In genomic region chr10:88110822-88111221, GRCh38 we compare ENCODE assay signal across 17 cellular contexts.
DNase-seq lines count a peak whose midpoint lies in the region; ATAC-seq and TF ChIP-seq lines count a peak whose summit lies in the region.
"Had no signal": no experiment of that assay in that cellular context is flagged by ENCODE, and none has a peak within 500 bp of the region (broad histone marks: within the 10 kb centered on the region; RNA-seq: fewer than 3 reads in every experiment).

No MANE protein-coding gene starts in this region.

- CTCF ChIA-PET in SK-N-SH (lab: Yijun Ruan, JAX), result no interaction called here

- H3K4me1 Mint-ChIP-seq in chondrocyte (ENCODE audit: low read depth), result peaks cover 8% of the 10 kb centered on the region
- H3K4me1 Mint-ChIP-seq in stimulated activated naive CD8-positive, alpha-beta T cell treated with anti-CD3 and anti-CD28 coated beads, Interleukin-15, Interleukin-2, amounts not matched to agents 100 ng/mL and 50 ng/mL, for 24 hours (ENCODE audit: low read depth), result peaks cover 67% of the 10 kb centered on the region
- H3K4me1 Mint-ChIP-seq: nephron had no signal

- no peak overlapping the region for H3K4me3 Mint-ChIP-seq in chondrocyte (ENCODE audit: unreplicated experiment)
- H3K4me3 Mint-ChIP-seq in stimulated activated naive CD8-positive, alpha-beta T cell treated with anti-CD3 and anti-CD28 coated beads, Interleukin-15, Interleukin-2, amounts not matched to agents 100 ng/mL and 50 ng/mL, for 24 hours, result no peak overlapping the region
- H3K4me3 Mint-ChIP-seq: activated T-helper 1 cell treated with anti-CD3 and anti-CD28 coated beads, Interleukin-12 subunit alpha, Interleukin-12 subunit beta, Interleukin-2, Interleukin-4 antibody, amounts not matched to agents 30 ng/mL and 10 ng/mL and 1 ng/mL, durations not matched to agents 14 hours and 24 hours and 36 hours; CD8-positive, alpha-beta memory T cell; nephron had no signal

- H3K27ac ChIP-seq in SK-N-SH (ENCODE audit: low read depth in 2 of 2, low read length in 1 of 2), result no peak overlapping the region; a peak in 1 of 4 replicates
- H3K27ac ChIP-seq: VCaP had no signal

- H3K36me3 Mint-ChIP-seq in chondrocyte (ENCODE audit: low read depth), result no peaks in the 10 kb centered on the region
- H3K36me3 Mint-ChIP-seq in stimulated activated naive CD8-positive, alpha-beta T cell treated with anti-CD3 and anti-CD28 coated beads, Interleukin-15, Interleukin-2, amounts not matched to agents 100 ng/mL and 50 ng/mL, for 24 hours (ENCODE audit: low read depth), result no peaks in the 10 kb centered on the region
- H3K36me3 Mint-ChIP-seq: CD8-positive, alpha-beta memory T cell had no signal

- H2AFZ ChIP-seq in SK-N-SH (ENCODE audit: low read depth), result peak overlapping the region; percentile 52

- ATAC-seq in SK-N-SH treated with all-trans-retinoic acid at 6 μM for 48 hours (no peak), HG03196 (IDR thresholded peaks at IDR 0.05; ENCODE audit: unreplicated experiment) (peak; percentile 29), Right ventricle myocardium inferior (no peak)
- ATAC-seq: left ventricle myocardium superior had no signal

- no peak overlapping the region for H3K4me3 ChIP-seq in SK-N-SH (ENCODE audit: low read depth in 2 of 2, low read length in 1 of 2)

- H4K20me1 ChIP-seq in SK-N-SH (ENCODE audit: insufficient read depth), result no peaks in the 10 kb centered on the region

- H3K9me3 Mint-ChIP-seq in chondrocyte (ENCODE audit: low read depth), result peaks cover 6% of the 10 kb centered on the region
- H3K9me3 Mint-ChIP-seq in stimulated activated naive CD8-positive, alpha-beta T cell treated with anti-CD3 and anti-CD28 coated beads, Interleukin-15, Interleukin-2, amounts not matched to agents 100 ng/mL and 50 ng/mL, for 24 hours, result peaks cover 4% of the 10 kb centered on the region
- H3K9me3 Mint-ChIP-seq: activated T-helper 1 cell treated with anti-CD3 and anti-CD28 coated beads, Interleukin-12 subunit alpha, Interleukin-12 subunit beta, Interleukin-2, Interleukin-4 antibody, amounts not matched to agents 30 ng/mL and 10 ng/mL and 1 ng/mL, durations not matched to agents 14 hours and 24 hours and 36 hours; CD8-positive, alpha-beta memory T cell; nephron had no signal

- no peak overlapping the region for H3K9ac ChIP-seq in SK-N-SH

- H3K9me3 ChIP-seq in SK-N-SH, result no peaks in the 10 kb centered on the region

- POLR2A ChIA-PET in SK-N-SH (lab: Yijun Ruan, JAX), result no interaction called here

- no peaks in the 10 kb centered on the region for H3K27me3 ChIP-seq in SK-N-SH (ENCODE audit: insufficient read depth)

- H3K9me2 ChIP-seq in SK-N-SH, result no peaks in the 10 kb centered on the region

- TF ChIP-seq CTCF in SK-N-SH (IDR thresholded peaks at IDR 0.05) (no peak), chondrocyte (IDR thresholded peaks at IDR 0.05) (no peak)

- intact Hi-C loops in Right ventricle myocardium inferior (cut with DNase I), result loop anchor here (5.0 to 10.0 kb wide), 2 partner anchors 249 to 274 kb away; partner anchors contain the start of genes KLLN and PTEN

- peak overlapping the region; percentile 8; the same call in 1 of the 2 replicates for H3K4me2 ChIP-seq in SK-N-SH

- 74% methylated on average over 3 of the region's 3 CpGs for WGBS in SK-N-SH (ENCODE audit: low lambda C conversion rate)

- no peaks in the 10 kb centered on the region for H3K27me3 Mint-ChIP-seq in chondrocyte (ENCODE audit: low read depth)
- peaks cover 7% of the 10 kb centered on the region for H3K27me3 Mint-ChIP-seq in stimulated activated naive CD8-positive, alpha-beta T cell treated with anti-CD3 and anti-CD28 coated beads, Interleukin-15, Interleukin-2, amounts not matched to agents 100 ng/mL and 50 ng/mL, for 24 hours

- TF ChIP-seq EP300 in SK-N-SH (IDR thresholded peaks at IDR 0.05; ENCODE audit: borderline replicate concordance in 1 of 2, low read depth in 1 of 2, low read length in 1 of 2), result no peak

- H3K36me3 ChIP-seq in SK-N-SH (replicated peaks in 1 of 2; ENCODE audit: control insufficient read depth in 1 of 2, insufficient read depth in 2 of 2, low read length in 1 of 2), result no peaks in the 10 kb centered on the region

- no peak for TF ChIP-seq RAD21 in SK-N-SH (IDR thresholded peaks at IDR 0.05; ENCODE audit: low read length)

- H3K27ac Mint-ChIP-seq in chondrocyte (ENCODE audit: unreplicated experiment), result peak overlapping the region; percentile 46
- peak overlapping the region; percentile 43 for H3K27ac Mint-ChIP-seq in stimulated activated naive CD8-positive, alpha-beta T cell treated with anti-CD3 and anti-CD28 coated beads, Interleukin-15, Interleukin-2, amounts not matched to agents 100 ng/mL and 50 ng/mL, for 24 hours
- H3K27ac Mint-ChIP-seq: activated T-helper 1 cell treated with anti-CD3 and anti-CD28 coated beads, Interleukin-12 subunit alpha, Interleukin-12 subunit beta, Interleukin-2, Interleukin-4 antibody, amounts not matched to agents 30 ng/mL and 10 ng/mL and 1 ng/mL, durations not matched to agents 14 hours and 24 hours and 36 hours; CD8-positive, alpha-beta memory T cell; nephron had no signal

- no peak for DNase-seq in SK-N-SH
- no peak for DNase-seq in chondrocyte (ENCODE audit: low spot score)
- DNase-seq in stimulated activated CD4-positive, alpha-beta T cell treated with anti-CD3 and anti-CD28 coated beads, Interleukin-2, amount 100 ng/mL, for 24 hours, result no peak
- no peak for DNase-seq in HK-2 (ENCODE audit: unreplicated experiment)
- DNase-seq in Right ventricle myocardium inferior (ENCODE audit: missing footprints), result no peak
- DNase-seq: CD8-positive, alpha-beta memory T cell; foreskin melanocyte; left ventricle myocardium superior; NCI-H187; NCI-H526; retina had no signal

- H3F3A ChIP-seq in SK-N-SH (replicated peaks; ENCODE audit: insufficient read depth), result peaks cover 4% of the 10 kb centered on the region

- no peaks in the 10 kb centered on the region for H3K79me2 ChIP-seq in SK-N-SH (ENCODE audit: insufficient read depth)

- H3K4me1 ChIP-seq in SK-N-SH (ENCODE audit: control insufficient read depth in 1 of 2, insufficient read depth in 2 of 2, low read depth in 1 of 2, low read length in 1 of 2), result peaks cover 7 to 9% of the 10 kb centered on the region in 2 experiments; a peak in 3 of 4 replicates

TF ChIP-seq in SK-N-SH, 30 proteins besides CTCF, POLR2A, EP300 and RAD21:
- TF ChIP-seq ZBTB33 (IDR thresholded peaks at IDR 0.05; ENCODE audit: borderline replicate concordance, low read depth) (no peak), JUND (IDR thresholded peaks at IDR 0.05) (no peak), TCF12 (IDR thresholded peaks at IDR 0.05) (no peak)

TF ChIP-seq in SK-N-SH treated with all-trans-retinoic acid at 6 μM for 48 hours, 23 proteins besides CTCF, POLR2A, EP300 and RAD21 (continues in another document):
- TF ChIP-seq PATZ1 (CRISPR knock-in tag; IDR thresholded peaks at IDR 0.05; ENCODE audit: borderline replicate concordance) (no peak), CSRNP3 (CRISPR knock-in tag; IDR thresholded peaks at IDR 0.05) (no peak), GLIS3 (CRISPR knock-in tag; IDR thresholded peaks at IDR 0.05) (no peak), CSDC2 (CRISPR knock-in tag; IDR thresholded peaks at IDR 0.05) (no peak), ZC3H10 (CRISPR knock-in tag; IDR thresholded peaks at IDR 0.05) (no peak)
- TF ChIP-seq, protein P1, sequence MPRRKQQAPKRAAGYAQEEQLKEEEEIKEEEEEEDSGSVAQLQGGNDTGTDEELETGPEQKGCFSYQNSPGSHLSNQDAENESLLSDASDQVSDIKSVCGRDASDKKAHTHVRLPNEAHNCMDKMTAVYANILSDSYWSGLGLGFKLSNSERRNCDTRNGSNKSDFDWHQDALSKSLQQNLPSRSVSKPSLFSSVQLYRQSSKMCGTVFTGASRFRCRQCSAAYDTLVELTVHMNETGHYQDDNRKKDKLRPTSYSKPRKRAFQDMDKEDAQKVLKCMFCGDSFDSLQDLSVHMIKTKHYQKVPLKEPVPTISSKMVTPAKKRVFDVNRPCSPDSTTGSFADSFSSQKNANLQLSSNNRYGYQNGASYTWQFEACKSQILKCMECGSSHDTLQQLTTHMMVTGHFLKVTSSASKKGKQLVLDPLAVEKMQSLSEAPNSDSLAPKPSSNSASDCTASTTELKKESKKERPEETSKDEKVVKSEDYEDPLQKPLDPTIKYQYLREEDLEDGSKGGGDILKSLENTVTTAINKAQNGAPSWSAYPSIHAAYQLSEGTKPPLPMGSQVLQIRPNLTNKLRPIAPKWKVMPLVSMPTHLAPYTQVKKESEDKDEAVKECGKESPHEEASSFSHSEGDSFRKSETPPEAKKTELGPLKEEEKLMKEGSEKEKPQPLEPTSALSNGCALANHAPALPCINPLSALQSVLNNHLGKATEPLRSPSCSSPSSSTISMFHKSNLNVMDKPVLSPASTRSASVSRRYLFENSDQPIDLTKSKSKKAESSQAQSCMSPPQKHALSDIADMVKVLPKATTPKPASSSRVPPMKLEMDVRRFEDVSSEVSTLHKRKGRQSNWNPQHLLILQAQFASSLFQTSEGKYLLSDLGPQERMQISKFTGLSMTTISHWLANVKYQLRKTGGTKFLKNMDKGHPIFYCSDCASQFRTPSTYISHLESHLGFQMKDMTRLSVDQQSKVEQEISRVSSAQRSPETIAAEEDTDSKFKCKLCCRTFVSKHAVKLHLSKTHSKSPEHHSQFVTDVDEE (CRISPR knock-in tag; IDR thresholded peaks at IDR 0.05), result no peak
